8 cellular contexts compared by ENCODE assay signal in genomic region chr20:62926229-62927127, GRCh38. TPM values are rescaled to one million over a fixed set of nuclear protein-coding genes. Genes with fewer than 3 reads are reported as not detected.
DNase-seq lines count a peak whose midpoint lies in the region; ATAC-seq lines count a peak whose summit lies in the region.

Gene DIDO1, minus strand, starts transcription at chr20:62926505.

- peak; percentile 98 for DNase-seq in AG20443 (ENCODE audit: low spot score)
- DNase-seq in NCI-H460 (ENCODE audit: extremely low read depth, low read depth) = peak; percentile 83
- DNase-seq in activated CD4-positive, alpha-beta T cell treated with anti-CD3 and anti-CD28 coated beads for 24 hours (ENCODE audit: low read depth in 2 of 2) = peak; percentile 82 to 84
- DNase-seq in left kidney (ENCODE audit: low read depth, low spot score) = peak; percentile 95
- peak; percentile 91 to 92 for DNase-seq in stimulated activated CD4-positive, alpha-beta T cell treated with anti-CD3 and anti-CD28 coated beads, Interleukin-2, amount 100 ng/mL, for 24 hours

- peak within 1 kb of the TSS; percentile 88 for H3K27ac ChIP-seq in cingulate gyrus (ENCODE audit: low read depth, low read length)

- ATAC-seq in GM19035 (IDR thresholded peaks at IDR 0.05; ENCODE audit: unreplicated experiment) (peak; percentile 80), HG03342 (IDR thresholded peaks at IDR 0.05; ENCODE audit: unreplicated experiment) (peak; percentile 74)

RNA-seq across cellular contexts. Expression of gene DIDO1, which starts in this region (rescaled TPM):
- total RNA-seq in NCI-H460 (2014; rRNA removed; shearing (Covaris generic)) = 25.4 and 27.8 TPM in 2 replicates
- 44.5 and 60.4 TPM in 2 replicates for polyA plus RNA-seq in NCI-H460 (2014; cell fraction: nucleus; rRNA removed)

Comparison
In these comparisons a context has a peak if more than half of its experiments do, and no peak if none do; other contexts are left out.
1. Peak in every context shown above with its lines: DNase-seq, ATAC-seq and H3K27ac ChIP-seq.